In the genomic region with DNA sequence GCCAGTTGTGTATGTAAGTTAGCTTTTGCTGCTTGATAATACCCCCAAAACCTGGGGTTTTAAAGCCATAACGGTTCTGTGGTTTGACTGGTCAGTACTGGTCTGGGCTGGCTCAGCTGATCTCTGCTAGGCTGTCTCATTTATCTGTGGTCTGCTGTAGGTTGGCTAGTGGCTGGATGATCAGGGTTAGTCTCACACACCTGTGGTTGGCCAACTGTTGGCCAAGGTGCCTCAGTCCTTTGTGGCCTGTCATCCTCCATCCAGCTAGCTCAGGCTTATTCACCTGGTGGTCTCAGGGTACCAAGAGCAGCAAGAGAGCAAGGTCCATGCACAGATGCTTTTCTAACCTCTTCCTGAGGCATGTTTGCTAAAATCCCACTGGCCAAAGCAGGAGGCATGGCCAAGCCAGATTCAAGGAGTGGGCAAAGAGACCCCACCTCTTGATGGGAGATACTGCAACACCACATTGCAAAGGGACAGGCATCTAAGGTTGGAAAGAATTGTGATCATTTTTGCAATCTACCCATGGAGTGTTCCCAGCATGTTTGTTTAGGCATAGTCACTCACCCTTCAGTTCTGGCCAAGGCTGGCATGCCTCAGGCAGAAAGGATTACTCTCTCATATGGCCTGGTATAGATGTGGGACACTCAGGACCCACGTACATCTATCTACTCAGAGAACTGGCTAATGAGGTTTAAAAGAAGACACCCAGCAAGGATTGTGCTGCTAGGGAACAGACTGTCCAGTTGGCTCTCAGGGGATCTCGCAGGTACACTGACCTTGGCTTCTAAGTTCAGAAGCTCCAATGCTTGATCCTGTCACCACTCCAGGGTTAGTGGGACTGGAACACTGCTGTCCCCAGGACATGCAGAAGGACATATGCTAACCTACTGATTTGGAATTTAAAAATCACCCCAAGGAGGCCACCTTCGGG, we compare ENCODE assay signal across 23 cellular contexts.
DNase-seq lines count a peak whose midpoint lies in the region; ATAC-seq, FAIRE-seq and TF ChIP-seq lines count a peak whose summit lies in the region.
"Had no signal": no experiment of that assay in that cellular context is flagged by ENCODE, and none has a peak within 500 bp of the region (broad histone marks: within the 10 kb centered on the region; RNA-seq: fewer than 3 reads in every experiment).

No MANE protein-coding gene starts in this region.

- H3K4me1 ChIP-seq in lung (ENCODE audit: control insufficient read depth in 2 of 2, insufficient read depth in 2 of 2, low read length in 2 of 2) (peaks cover 0 to 20% of the 10 kb centered on the region in 2 donors), tibial artery (peaks cover 0 to 77% (median 50%) of the 10 kb centered on the region in 4 donors)
- H3K4me1 ChIP-seq: Caco-2 had no signal

- H3K36me3 ChIP-seq in MG63 (no peaks in the 10 kb centered on the region), bronchial epithelial cell (ENCODE audit: control insufficient read depth, insufficient read depth, low read length) (no peaks in the 10 kb centered on the region), lung (ENCODE audit: control insufficient read depth in 2 of 2, insufficient read depth in 2 of 2, low read length in 2 of 2) (no peaks in the 10 kb centered on the region), tibial artery (no peaks in the 10 kb centered on the region)

- peak; percentile 41 for ATAC-seq in lung (ENCODE audit: insufficient read depth, low FRiP score)
- no peak for ATAC-seq in GM19463 (IDR thresholded peaks at IDR 0.05; ENCODE audit: unreplicated experiment)
- ATAC-seq: activated naive CD8-positive, alpha-beta T cell treated with anti-CD3 and anti-CD28 coated beads, Interleukin-2, amount 50 U/mL, for 24 hours; HCT116; left cardiac atrium had no signal

- DNase-seq in MG63 (peak; percentile 50), bronchial epithelial cell (ENCODE audit: low read depth) (peak; percentile 42), lung (ENCODE audit: low spot score) (no peak), tibial artery (no peak), NCI-H2081 (lab: John Stamatoyannopoulos, UW) (no peak), substantia nigra (lab: John Stamatoyannopoulos, UW) (no peak)
- DNase-seq: activated CD4-positive, alpha-beta T cell treated with anti-CD3 and anti-CD28 coated beads for 48 hours; activated gamma-delta T cell treated with Interleukin-2 at 50 U/mL for 16 hours; activated naive CD8-positive, alpha-beta T cell treated with anti-CD3 and anti-CD28 coated beads, Interleukin-2, amount 50 U/mL, for 24 hours; activated T-cell treated with anti-CD3 and anti-CD28 coated beads, Interleukin-2, amount 50 U/mL, for 24 hours; C1 segment of cervical spinal cord; Caco-2; cerebellar nuclear complex; GF-D8; Kasumi-1; left cardiac atrium; mesendoderm; NCI-H146; NCI-H446 treated with DMSO at 0.1 percent for 48 hours; NCI-H82 had no signal

- no peaks in the 10 kb centered on the region for H3K27me3 ChIP-seq in MG63
- no peaks in the 10 kb centered on the region for H3K27me3 ChIP-seq in bronchial epithelial cell (ENCODE audit: control insufficient read depth, insufficient read depth, low read length)
- H3K27me3 ChIP-seq in lung (ENCODE audit: control insufficient read depth, insufficient read depth), result no peaks in the 10 kb centered on the region
- no peaks in the 10 kb centered on the region for H3K27me3 ChIP-seq in tibial artery
- H3K27me3 ChIP-seq: hepatocyte had no signal

- H3K9me3 ChIP-seq in MG63 (no peaks in the 10 kb centered on the region), lung (ENCODE audit: control insufficient read depth in 2 of 2, insufficient read depth in 1 of 2, low read length in 1 of 2) (no peaks in the 10 kb centered on the region), tibial artery (no peaks in the 10 kb centered on the region)
- H3K9me3 ChIP-seq: Caco-2 had no signal

- 78 to 86% methylated on average over 4 of the region's 4 CpGs for WGBS in lung, 2 donors

- intact Hi-C loops in tibial artery (cut with DNase I; ENCODE audit: low total_unique reads), result loop anchor here (10.0 kb wide), 1 partner anchor 64 kb away; no protein-coding TSS in a partner anchor

- peak; percentile 89 for FAIRE-seq in bronchial epithelial cell (lab: Jason Lieb, UNC)

- H3K27ac ChIP-seq in lung (ENCODE audit: low read depth in 1 of 2, low read length in 1 of 2) (peak overlapping the region in 1 of 2 donors; percentile 27), tibial artery (peak overlapping the region; percentile 79 to 80), substantia nigra (ENCODE audit: low read depth, low read length, poor library complexity, severe bottlenecking) (no peak overlapping the region)

- H3K4me3 ChIP-seq in MG63 (no peak overlapping the region), bronchial epithelial cell (ENCODE audit: low read depth, low read length) (no peak overlapping the region), lung (no peak overlapping the region), tibial artery (no peak overlapping the region)
- H3K4me3 ChIP-seq: hepatocyte had no signal

- TF ChIP-seq CTCF in bronchial epithelial cell (IDR thresholded peaks at IDR 0.05; ENCODE audit: insufficient read depth, low read length, severe bottlenecking), result no peak
- no peak for TF ChIP-seq CTCF in lung (IDR thresholded peaks at IDR 0.05; ENCODE audit: control extremely low read depth, extremely low read depth)
- TF ChIP-seq CTCF in tibial artery (IDR thresholded peaks at IDR 0.05), result no peak

Comparison
In these comparisons a context has a peak if more than half of its experiments do, and no peak if none do; other contexts are left out.
1. DNase-seq: peak in MG63 (single experiment) and bronchial epithelial cell (single experiment); none in lung (single experiment), tibial artery (0 of 2), NCI-H2081 (0 of 2) and substantia nigra (0 of 49).